In the genomic region with DNA sequence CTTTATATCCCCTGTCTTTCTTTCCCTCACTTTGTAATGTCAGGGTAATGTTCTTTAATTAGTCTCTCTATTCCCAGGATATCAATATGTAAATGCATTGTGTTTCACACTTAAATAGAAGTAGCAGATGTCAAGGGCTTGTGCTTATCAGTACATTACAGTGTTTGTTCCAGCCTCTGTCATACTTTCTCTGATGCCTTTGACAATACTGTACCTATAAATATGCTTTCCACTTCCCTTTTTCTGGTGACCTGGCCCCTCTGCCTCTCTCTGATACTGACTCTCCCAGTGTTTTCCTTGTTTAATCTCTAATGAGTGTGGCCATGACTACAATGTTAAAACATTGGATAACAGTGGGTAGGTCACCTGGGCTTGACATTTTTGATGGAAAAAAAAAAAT, we compare ENCODE assay signal across 25 cellular contexts.
DNase-seq lines count a peak whose midpoint lies in the region; ATAC-seq lines count a peak whose summit lies in the region.
"Had no signal": no experiment of that assay in that cellular context is flagged by ENCODE, and none has a peak within 500 bp of the region (broad histone marks: within the 10 kb centered on the region; RNA-seq: fewer than 3 reads in every experiment).

No MANE protein-coding gene starts in this region.

- ATAC-seq in HG03139 (IDR thresholded peaks at IDR 0.05; ENCODE audit: unreplicated experiment) (no peak), GM18861 (IDR thresholded peaks at IDR 0.05; ENCODE audit: unreplicated experiment) (no peak)
- ATAC-seq: PC-3 had no signal

- in situ Hi-C loops in ACHN (cut with HindIII; ENCODE audit: low pct_ligation_motif_present, low pct_unique_long_range_greater_than_20kb, low sequenced_read_pairs): no loop called here

- DNase-seq in NOMO-1 (lab: John Stamatoyannopoulos, UW; ENCODE audit: unreplicated experiment in 2 of 2) (peak; percentile 9 to 23), NOMO-1 treated with dmso at 0.1 percent for 144 hours (lab: John Stamatoyannopoulos, UW; ENCODE audit: unreplicated experiment) (no peak), MV-4-11 (lab: John Stamatoyannopoulos, UW) (peak; percentile 47), UCSD-AML1 (lab: John Stamatoyannopoulos, UW; ENCODE audit: unreplicated experiment) (peak; percentile 11), ACHN (no peak)
- DNase-seq: DMS79; GOT3; HCEC 1CT; IMR-90; Karpas-422; MG63; NCI-H1105; NCI-H146; NCI-H2029; NCI-H2171; NCI-H345; NCI-H524; NCI-H774; NK-92 treated with Interleukin-12 subunit alpha and Interleukin-12 subunit beta, amount 100 ng/mL, for 24 hours; PC-3; RPMI8226; SIG-M5; SK-N-SH had no signal

Comparison
In these comparisons a context has a peak if more than half of its experiments do, and no peak if none do; other contexts are left out.
1. DNase-seq: peak in NOMO-1 (2 of 2), MV-4-11 (single experiment) and UCSD-AML1 (single experiment); none in NOMO-1 treated with dmso at 0.1 percent for 144 hours (single experiment) and ACHN (single experiment).